18 cellular contexts compared by ENCODE assay signal in genomic region chr1:116560704-116561490, GRCh38. TPM values are rescaled to one million over a fixed set of nuclear protein-coding genes. Genes with fewer than 3 reads are reported as not detected.
A peak's percentile ranks its signal among the peaks of the same experiment; 100 is the strongest.
DNase-seq lines count a peak whose midpoint lies in the region; ATAC-seq and TF ChIP-seq lines count a peak whose summit lies in the region.
"Had no signal": no experiment of that assay in that cellular context is flagged by ENCODE, and none has a peak within 500 bp of the region (broad histone marks: within the 10 kb centered on the region; RNA-seq: fewer than 3 reads in every experiment).

No MANE protein-coding gene starts in this region.

- peak in 1 of 3 donors; percentile 36 for DNase-seq in CD4-positive, CD25-positive, alpha-beta regulatory T cell
- DNase-seq in activated T-helper 2 cell treated with anti-CD3 and anti-CD28 coated beads, Interferon-gamma antibody, Interleukin-2, Interleukin-4, amounts not matched to agents 10 μg/mL and 5 μg/mL and 100 μg/mL, durations not matched to agents 14 hours and 24 hours and 36 hours (ENCODE audit: low spot score): no peak
- DNase-seq in C1 segment of cervical spinal cord (lab: John Stamatoyannopoulos, UW): no peak
- DNase-seq in stomach: no peak
- DNase-seq in smooth muscle cell (lab: John Stamatoyannopoulos, UW; ENCODE audit: unreplicated experiment): no peak
- DNase-seq in adrenal gland: no peak
- DNase-seq: amniotic stem cell; erythroblast; KG1; naive thymus-derived CD8-positive, alpha-beta T cell; NCI-H1694; NCI-H69; right cardiac atrium; stimulated activated CD4-positive, alpha-beta T cell treated with anti-CD3 and anti-CD28 coated beads, Interleukin-4, amount 100 ng/mL, for 24 hours; stimulated activated naive CD4-positive, alpha-beta T cell; T-helper 9 cell had no signal

- no peak for TF ChIP-seq POLR2A in stomach (IDR thresholded peaks at IDR 0.05)
- TF ChIP-seq POLR2A in adrenal gland (IDR thresholded peaks at IDR 0.05): no peak

- H3F3A ChIP-seq in smooth muscle cell (ENCODE audit: low read depth): no peaks in the 10 kb centered on the region

- intact Hi-C loops in activated T-helper 2 cell treated with anti-CD3 and anti-CD28 coated beads, Interferon-gamma antibody, Interleukin-2, Interleukin-4, amounts not matched to agents 10 μg/mL and 5 μg/mL and 100 μg/mL, durations not matched to agents 14 hours and 24 hours and 36 hours (cut with micrococcal nuclease): no loop called here
- intact Hi-C loops in stomach (cut with DNase I; ENCODE audit: low total_unique reads) (no loop called here), adrenal gland (cut with DNase I) (no loop called here)

- H3K4me2 ChIP-seq in smooth muscle cell: no peak overlapping the region

- peak overlapping the region; percentile 29 to 94 (median 62) for H3K4me3 Mint-ChIP-seq in CD4-positive, CD25-positive, alpha-beta regulatory T cell
- peak overlapping the region; percentile 1 for H3K4me3 Mint-ChIP-seq in activated T-helper 2 cell treated with anti-CD3 and anti-CD28 coated beads, Interferon-gamma antibody, Interleukin-2, Interleukin-4, amounts not matched to agents 10 μg/mL and 5 μg/mL and 100 μg/mL, durations not matched to agents 14 hours and 24 hours and 36 hours (ENCODE audit: low read depth)
- H3K4me3 Mint-ChIP-seq: naive thymus-derived CD8-positive, alpha-beta T cell had no signal

- peak overlapping the region; percentile 18 to 75 (median 58) for H3K27ac Mint-ChIP-seq in CD4-positive, CD25-positive, alpha-beta regulatory T cell
- peak overlapping the region; percentile 21 for H3K27ac Mint-ChIP-seq in activated T-helper 2 cell treated with anti-CD3 and anti-CD28 coated beads, Interferon-gamma antibody, Interleukin-2, Interleukin-4, amounts not matched to agents 10 μg/mL and 5 μg/mL and 100 μg/mL, durations not matched to agents 14 hours and 24 hours and 36 hours

- no peak overlapping the region for H3K9ac ChIP-seq in smooth muscle cell (ENCODE audit: low read depth)

- H3K36me3 Mint-ChIP-seq in CD4-positive, CD25-positive, alpha-beta regulatory T cell: peaks cover 23% of the 10 kb centered on the region
- H3K36me3 Mint-ChIP-seq in activated T-helper 2 cell treated with anti-CD3 and anti-CD28 coated beads, Interferon-gamma antibody, Interleukin-2, Interleukin-4, amounts not matched to agents 10 μg/mL and 5 μg/mL and 100 μg/mL, durations not matched to agents 14 hours and 24 hours and 36 hours (ENCODE audit: low read depth): peaks cover 79% of the 10 kb centered on the region

- H3K4me3 ChIP-seq in CD4-positive, CD25-positive, alpha-beta regulatory T cell (ENCODE audit: low read depth, low read length): peak overlapping the region; percentile 75
- H3K4me3 ChIP-seq in stomach (no peak overlapping the region), smooth muscle cell (no peak overlapping the region), adrenal gland (no peak overlapping the region)

- WGBS in stomach, 5 donors: 73 to 79% (median 76%) methylated on average over 4 of the region's 4 CpGs
- 87% methylated on average over 4 of the region's 4 CpGs for whole genome bisulfite sequencing in smooth muscle cell (ENCODE audit: low lambda C conversion rate)
- WGBS in adrenal gland, 4 donors: 80 to 89% (median 83%) methylated on average over 4 of the region's 4 CpGs

- peaks cover 30 to 81% (median 67%) of the 10 kb centered on the region in 4 donors for H3K4me1 Mint-ChIP-seq in CD4-positive, CD25-positive, alpha-beta regulatory T cell
- peaks cover 74% of the 10 kb centered on the region for H3K4me1 Mint-ChIP-seq in activated T-helper 2 cell treated with anti-CD3 and anti-CD28 coated beads, Interferon-gamma antibody, Interleukin-2, Interleukin-4, amounts not matched to agents 10 μg/mL and 5 μg/mL and 100 μg/mL, durations not matched to agents 14 hours and 24 hours and 36 hours (ENCODE audit: low read depth)

- H4K20me1 ChIP-seq in smooth muscle cell (ENCODE audit: low read depth): peaks cover 2% of the 10 kb centered on the region

- H3K9me3 ChIP-seq in CD4-positive, CD25-positive, alpha-beta regulatory T cell (ENCODE audit: control insufficient read depth in 2 of 2, low read length in 2 of 2): peaks cover 0 to 8% of the 10 kb centered on the region in 2 experiments
- H3K9me3 ChIP-seq in stomach (peaks cover 0 to 8% (median 3%) of the 10 kb centered on the region in 4 donors), smooth muscle cell (replicated peaks; ENCODE audit: low read depth) (no peaks in the 10 kb centered on the region), adrenal gland (replicated peaks in 1 of 3) (no peaks in the 10 kb centered on the region)

- no peaks in the 10 kb centered on the region for H3K27me3 ChIP-seq in CD4-positive, CD25-positive, alpha-beta regulatory T cell (ENCODE audit: control insufficient read depth, insufficient read depth, low read length)
- H3K27me3 ChIP-seq in stomach (no peaks in the 10 kb centered on the region), smooth muscle cell (ENCODE audit: low read depth) (no peaks in the 10 kb centered on the region), adrenal gland (no peaks in the 10 kb centered on the region)

- peak overlapping the region; percentile 80 for H3K27ac ChIP-seq in CD4-positive, CD25-positive, alpha-beta regulatory T cell (ENCODE audit: insufficient read depth, low read length, poor library complexity, severe bottlenecking)
- H3K27ac ChIP-seq in stomach: no peak overlapping the region
- no peak overlapping the region for H3K27ac ChIP-seq in smooth muscle cell (ENCODE audit: low read depth)
- no peak overlapping the region for H3K27ac ChIP-seq in adrenal gland

- H3K27me3 Mint-ChIP-seq in CD4-positive, CD25-positive, alpha-beta regulatory T cell: no peaks in the 10 kb centered on the region
- no peaks in the 10 kb centered on the region for H3K27me3 Mint-ChIP-seq in activated T-helper 2 cell treated with anti-CD3 and anti-CD28 coated beads, Interferon-gamma antibody, Interleukin-2, Interleukin-4, amounts not matched to agents 10 μg/mL and 5 μg/mL and 100 μg/mL, durations not matched to agents 14 hours and 24 hours and 36 hours (ENCODE audit: low read depth)

- H2AFZ ChIP-seq in smooth muscle cell (ENCODE audit: low read depth): no peak overlapping the region

- TF ChIP-seq CTCF in stomach (IDR thresholded peaks at IDR 0.05) (no peak), smooth muscle cell (IDR thresholded peaks at IDR 0.05; ENCODE audit: borderline replicate concordance, insufficient read depth, poor library complexity, severe bottlenecking) (no peak), adrenal gland (IDR thresholded peaks at IDR 0.05) (no peak)

- peaks cover 24% of the 10 kb centered on the region for H3K79me2 ChIP-seq in smooth muscle cell (ENCODE audit: low read depth)

- no peak for TF ChIP-seq EP300 in stomach (IDR thresholded peaks at IDR 0.05)

- no peak for ATAC-seq in CD4-positive, CD25-positive, alpha-beta regulatory T cell (ENCODE audit: low read depth in 2 of 2)
- ATAC-seq in GM18519 (IDR thresholded peaks at IDR 0.05; ENCODE audit: low FRiP score, unreplicated experiment): peak; percentile 28
- ATAC-seq in HG03432 (IDR thresholded peaks at IDR 0.05; ENCODE audit: unreplicated experiment): peak; percentile 23
- ATAC-seq: naive thymus-derived CD8-positive, alpha-beta T cell; right cardiac atrium had no signal

- H3K36me3 ChIP-seq in CD4-positive, CD25-positive, alpha-beta regulatory T cell (ENCODE audit: control insufficient read depth, insufficient read depth, low read length): peaks cover 4% of the 10 kb centered on the region
- H3K36me3 ChIP-seq in stomach (peaks cover 0 to 7% (median 2%) of the 10 kb centered on the region in 4 donors), smooth muscle cell (ENCODE audit: low read depth) (no peaks in the 10 kb centered on the region), adrenal gland (replicated peaks in 1 of 2) (no peaks in the 10 kb centered on the region)

- peaks cover 55% of the 10 kb centered on the region for H3K4me1 ChIP-seq in CD4-positive, CD25-positive, alpha-beta regulatory T cell (ENCODE audit: control insufficient read depth, insufficient read depth, low read length, poor library complexity, severe bottlenecking)
- H3K4me1 ChIP-seq in stomach (peaks cover under 1 to 46% (median 11%) of the 10 kb centered on the region in 4 donors), smooth muscle cell (ENCODE audit: low read depth) (no peaks in the 10 kb centered on the region), adrenal gland (replicated peaks in 1 of 2) (peaks cover 5 to 6% of the 10 kb centered on the region in 2 donors)

- H3K9me3 Mint-ChIP-seq in CD4-positive, CD25-positive, alpha-beta regulatory T cell: peaks cover 0 to 11% (median 2%) of the 10 kb centered on the region in 7 donors
- peaks cover 28% of the 10 kb centered on the region for H3K9me3 Mint-ChIP-seq in activated T-helper 2 cell treated with anti-CD3 and anti-CD28 coated beads, Interferon-gamma antibody, Interleukin-2, Interleukin-4, amounts not matched to agents 10 μg/mL and 5 μg/mL and 100 μg/mL, durations not matched to agents 14 hours and 24 hours and 36 hours

RNA-seq across cellular contexts. Expression of gene CD58, which starts 9.9 kb away (rescaled TPM):
- total RNA-seq in CD4-positive, CD25-positive, alpha-beta regulatory T cell: 39.6 TPM
- 100 to 1,000 TPM in 2 of 4 donors, 10 to 100 TPM in 2; 69.2 to 124 (median 96.5) TPM for polyA plus RNA-seq in CD4-positive, CD25-positive, alpha-beta regulatory T cell
- total RNA-seq in activated T-helper 2 cell treated with anti-CD3 and anti-CD28 coated beads, Interferon-gamma antibody, Interleukin-2, Interleukin-4, amounts not matched to agents 10 μg/mL and 5 μg/mL and 100 μg/mL, durations not matched to agents 14 hours and 24 hours and 36 hours: 40.6 and 40.9 TPM in 2 replicates
- total RNA-seq in stomach: 10 to 100 TPM in 2 of 5 donors, 1 to 10 TPM in 3; 1.2 to 48.8 (median 7.6) TPM
- polyA plus RNA-seq in stomach: 10 to 100 TPM in 1 of 3 donors, 1 to 10 TPM in 2; 7.8 to 21.9 (median 9.7) TPM
- total RNA-seq in smooth muscle cell: 38.5 and 43.8 TPM in 2 replicates
- 25.4 and 33.5 TPM in 2 replicates for polyA plus RNA-seq in smooth muscle cell
- total RNA-seq in adrenal gland: 10 to 100 TPM in 6 of 8 donors, 1 to 10 TPM in 2; 9.5 to 41.1 (median 12.5) TPM
- polyA plus RNA-seq in adrenal gland: 10 to 100 TPM in 1 of 3 donors, 1 to 10 TPM in 2; 6.3 to 43.6 (median 9.8) TPM

Comparison
In these comparisons a context has a peak if more than half of its experiments do, and no peak if none do; other contexts are left out.
1. ATAC-seq: peak in GM18519 (single experiment) and HG03432 (single experiment); none in CD4-positive, CD25-positive, alpha-beta regulatory T cell (0 of 2).